In the genomic region with DNA sequence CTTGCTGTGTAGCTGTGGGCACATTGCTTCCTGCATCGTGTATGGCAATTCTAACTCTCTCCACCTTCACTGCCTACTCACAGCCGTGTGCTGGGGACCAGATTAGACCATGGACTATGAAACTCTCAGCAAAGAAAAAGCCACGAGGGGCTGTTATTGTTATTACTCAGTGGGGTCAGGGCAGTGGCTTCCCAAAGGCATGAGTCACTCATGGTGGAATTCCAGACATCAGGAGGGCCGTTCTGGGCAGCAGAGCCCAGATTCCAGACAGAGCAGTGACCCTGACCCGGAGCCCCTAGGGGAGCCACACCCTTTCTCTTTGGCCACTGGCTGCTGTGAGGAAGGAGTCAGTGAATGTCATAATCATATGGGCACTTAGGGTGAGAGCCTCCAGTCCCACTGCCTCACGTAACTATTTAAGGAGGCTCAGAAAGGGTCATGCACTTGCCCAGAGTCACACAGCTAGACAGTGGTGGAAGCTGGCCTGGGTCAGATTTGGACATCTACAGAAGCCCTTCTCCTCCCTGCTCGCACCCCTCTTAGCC, we compare ENCODE assay signal across 9 cellular contexts. TPM values are rescaled to one million over a fixed set of nuclear protein-coding genes. Genes with fewer than 3 reads are reported as not detected.
DNase-seq lines count a peak whose midpoint lies in the region; ATAC-seq and TF ChIP-seq lines count a peak whose summit lies in the region.
"Had no signal": no experiment of that assay in that cellular context is flagged by ENCODE, and none has a peak within 500 bp of the region (broad histone marks: within the 10 kb centered on the region; RNA-seq: fewer than 3 reads in every experiment).

No MANE protein-coding gene starts in this region.

- CTCF ChIA-PET in Caco-2 (lab: Charles Lee) = interaction anchor here (0.6 to 2.0 kb wide), 4 partner anchors 8 to 170 kb away, joined by 3 to 10 read pairs (median 5); no protein-coding TSS in a partner anchor

- H3K36me3 ChIP-seq in Caco-2 (ENCODE audit: control insufficient read depth, insufficient read depth, low read length) (no peaks in the 10 kb centered on the region), SJSA1 (no peaks in the 10 kb centered on the region), osteoblast (ENCODE audit: insufficient read depth, low read length) (no peaks in the 10 kb centered on the region)
- H3K36me3 ChIP-seq: cardiac muscle cell had no signal

- H3K4me3 ChIP-seq in Caco-2 (ENCODE audit: low read depth, low read length) = no peak overlapping the region
- no peak overlapping the region for H3K4me3 ChIP-seq in SJSA1
- H3K4me3 ChIP-seq in fibroblast of pulmonary artery (replicated peaks; ENCODE audit: low read depth, low read length) = no peak overlapping the region
- H3K4me3 ChIP-seq in osteoblast (ENCODE audit: insufficient read depth, low read length) = no peak overlapping the region
- H3K4me3 ChIP-seq: cardiac muscle cell had no signal

- H3K79me2 ChIP-seq in osteoblast (ENCODE audit: insufficient read depth, low read length) = no peaks in the 10 kb centered on the region

- BruUV-seq in Caco-2 (replicated peaks; lab: Mats Ljungman, UMichigan) = no TSS peak

- H4K20me1 ChIP-seq in osteoblast (ENCODE audit: insufficient read depth, low read length) = no peaks in the 10 kb centered on the region

- H3K27ac ChIP-seq in SJSA1 = peak overlapping the region; percentile 30
- peak overlapping the region; percentile 86 for H3K27ac ChIP-seq in osteoblast (ENCODE audit: low read depth, low read length)
- H3K27ac ChIP-seq: cardiac muscle cell had no signal

- no peak for TF ChIP-seq CTCF in Caco-2 (IDR thresholded peaks at IDR 0.05; ENCODE audit: insufficient read depth in 1 of 2, low read depth in 1 of 2, low read length in 1 of 2, severe bottlenecking in 1 of 2, unreplicated experiment in 1 of 2)
- no peak for TF ChIP-seq CTCF in fibroblast of pulmonary artery (IDR thresholded peaks at IDR 0.05; ENCODE audit: low read length, missing control alignments)
- TF ChIP-seq CTCF in osteoblast (IDR thresholded peaks at IDR 0.05; ENCODE audit: extremely low read depth, low read depth, low read length) = no peak

- H3K27me3 Mint-ChIP-seq in Caco-2 (ENCODE audit: insufficient read depth, unreplicated experiment) = no peaks in the 10 kb centered on the region

- H3K4me3 Mint-ChIP-seq in Caco-2 (ENCODE audit: unreplicated experiment) = peak overlapping the region; percentile 64

- DNase-seq in Caco-2 (peak; percentile 96 to 98), SJSA1 (ENCODE audit: low read depth in 1 of 2, low spot score in 2 of 2) (peak; percentile 92), fibroblast of pulmonary artery (ENCODE audit: low read depth) (peak; percentile 92), osteoblast (ENCODE audit: insufficient read length, low spot score, missing footprints) (peak; percentile 93), NAMALWA (ENCODE audit: low spot score) (no peak)
- no peak for DNase-seq in stimulated activated CD4-positive, alpha-beta T cell treated with anti-CD3 and anti-CD28 coated beads, Interleukin-4, amount 100 ng/mL, for 4 hours

- H3K9me3 Mint-ChIP-seq in Caco-2 (ENCODE audit: unreplicated experiment) = peaks cover 21% of the 10 kb centered on the region

- H3K9me3 ChIP-seq in Caco-2 (peaks cover 6% of the 10 kb centered on the region), SJSA1 (replicated peaks) (no peaks in the 10 kb centered on the region), osteoblast (ENCODE audit: low read depth, low read length) (no peaks in the 10 kb centered on the region)

- no peaks in the 10 kb centered on the region for H3K27me3 ChIP-seq in Caco-2 (replicated peaks; ENCODE audit: control insufficient read depth, insufficient read depth, low read length)
- H3K27me3 ChIP-seq in SJSA1 (replicated peaks) = no peaks in the 10 kb centered on the region
- no peaks in the 10 kb centered on the region for H3K27me3 ChIP-seq in osteoblast (ENCODE audit: insufficient read depth, low read length)
- H3K27me3 ChIP-seq: cardiac muscle cell had no signal

- ATAC-seq in GM21447 (IDR thresholded peaks at IDR 0.05; ENCODE audit: unreplicated experiment) (no peak), GM18519 (IDR thresholded peaks at IDR 0.05; ENCODE audit: low FRiP score, unreplicated experiment) (no peak)

- peaks cover 29% of the 10 kb centered on the region for H3K4me1 Mint-ChIP-seq in Caco-2 (ENCODE audit: low read depth, unreplicated experiment)

- POLR2A ChIA-PET in Caco-2 (lab: Charles Lee) = interaction anchor here (1.2 kb wide), 1 partner anchor 192 kb away, joined by 3 read pairs; the partner anchor contains the start of gene YWHAB

- peak overlapping the region; percentile 87 for H3K27ac Mint-ChIP-seq in Caco-2 (ENCODE audit: unreplicated experiment)

- peaks cover 21% of the 10 kb centered on the region for H3K4me1 ChIP-seq in Caco-2
- peaks cover 36% of the 10 kb centered on the region for H3K4me1 ChIP-seq in SJSA1 (replicated peaks)
- peaks cover 42% of the 10 kb centered on the region for H3K4me1 ChIP-seq in osteoblast (ENCODE audit: insufficient read depth, low read length)

- no peak overlapping the region for H2AFZ ChIP-seq in osteoblast (ENCODE audit: low read length)

- H3K4me2 ChIP-seq in osteoblast (ENCODE audit: insufficient read depth, low read length) = peak overlapping the region; percentile 35

- intact Hi-C loops in Caco-2 (cut with micrococcal nuclease; ENCODE audit: unreplicated experiment) = loop anchor here (1.0 to 2.0 kb wide), 4 partner anchors 8 to 217 kb away; partner anchors contain the start of gene PABPC1L

- H3K36me3 Mint-ChIP-seq in Caco-2 (ENCODE audit: insufficient read depth, unreplicated experiment) = peaks cover 17% of the 10 kb centered on the region

RNA-seq across cellular contexts. Expression of gene CCN5, which starts 22.2 kb away (rescaled TPM):
- total RNA-seq in Caco-2 (2022) (not detected in 2 replicates), osteoblast (520 and 687 TPM in 2 replicates)
- not detected in 2 replicates for total RNA-seq in SJSA1 (2014; rRNA removed; shearing (Covaris generic))
- total RNA-seq: cardiac muscle cell had no signal

RNA-seq across cellular contexts. Expression of gene ADA, which starts 41.5 kb away (rescaled TPM):
- total RNA-seq in Caco-2 (2022) = 21.1 and 23.5 TPM in 2 replicates
- 8.8 and 9.6 TPM in 2 replicates for total RNA-seq in SJSA1 (2014; rRNA removed; shearing (Covaris generic))
- 15.9 and 37.1 TPM in 2 replicates for total RNA-seq in osteoblast

RNA-seq across cellular contexts. Expression of gene KCNK15, which starts 52.7 kb away (rescaled TPM):
- total RNA-seq in Caco-2 (2022) (2.9 and 3.4 TPM in 2 replicates), osteoblast (81.3 and 121 TPM in 2 replicates)
- total RNA-seq in SJSA1 (2014; rRNA removed; shearing (Covaris generic)) = not detected in 2 replicates
- total RNA-seq: cardiac muscle cell had no signal

Comparison
In these comparisons a context has a peak if more than half of its experiments do, and no peak if none do; other contexts are left out.
1. DNase-seq: peak in Caco-2 (2 of 2), SJSA1 (2 of 2), fibroblast of pulmonary artery (single experiment) and osteoblast (single experiment); none in NAMALWA (single experiment) and stimulated activated CD4-positive, alpha-beta T cell treated with anti-CD3 and anti-CD28 coated beads, Interleukin-4, amount 100 ng/mL, for 4 hours (0 of 2).
2. RNA of gene CCN5, which starts 22.2 kb away (total RNA-seq): 520 to 687 TPM in osteoblast; not detected in Caco-2 and not detected in SJSA1; every median in the first group is over 100 times any median in the second.
3. RNA of gene KCNK15, which starts 52.7 kb away (total RNA-seq): 81.3 to 121 TPM in osteoblast; 2.9 to 3.4 TPM in Caco-2 and not detected in SJSA1; every median in the first group is over 10 times any median in the second.